17 cellular contexts compared by ENCODE assay signal in genomic region chr15:37709669-37710068, GRCh38.
DNase-seq lines count a peak whose midpoint lies in the region; TF ChIP-seq lines count a peak whose summit lies in the region.
"Had no signal": no experiment of that assay in that cellular context is flagged by ENCODE, and none has a peak within 500 bp of the region (broad histone marks: within the 10 kb centered on the region; RNA-seq: fewer than 3 reads in every experiment).

No MANE protein-coding gene starts in this region.

- no peaks in the 10 kb centered on the region for H3F3A ChIP-seq in SK-N-SH (replicated peaks; ENCODE audit: insufficient read depth)

- no peaks in the 10 kb centered on the region for H3K36me3 ChIP-seq in trophoblast cell (ENCODE audit: control insufficient read depth in 1 of 2, insufficient read depth in 2 of 2, low read length in 2 of 2)
- no peaks in the 10 kb centered on the region for H3K36me3 ChIP-seq in SK-N-SH (replicated peaks in 1 of 2; ENCODE audit: control insufficient read depth in 1 of 2, insufficient read depth in 2 of 2, low read length in 1 of 2)
- H3K36me3 ChIP-seq: BLaER1 had no signal

- no peak for TF ChIP-seq EP300 in SK-N-SH (IDR thresholded peaks at IDR 0.05; ENCODE audit: borderline replicate concordance in 1 of 2, low read depth in 1 of 2, low read length in 1 of 2)

- H4K8ac ChIP-seq in trophoblast cell (ENCODE audit: low read depth, low read length) = no peak overlapping the region

- CTCF ChIA-PET in SK-N-SH (lab: Yijun Ruan, JAX) = interaction anchor here (0.8 kb wide), 1 partner anchor 11 kb away, joined by 3 read pairs; no protein-coding TSS in a partner anchor

- WGBS in trophoblast cell (ENCODE audit: extremely low coverage, insufficient coverage, insufficient read length) = no CpG with 5 or more reads among the region's 1 CpG
- 85% methylated on average over 1 of the region's 1 CpG for WGBS in SK-N-SH (ENCODE audit: low lambda C conversion rate)

- H2AFZ ChIP-seq in trophoblast cell (ENCODE audit: insufficient read depth, low read length, poor library complexity) (no peak overlapping the region), SK-N-SH (ENCODE audit: low read depth) (no peak overlapping the region)

- no peak overlapping the region for H3K14ac ChIP-seq in trophoblast cell (ENCODE audit: low read length)

- no peak overlapping the region for H3K4me3 ChIP-seq in trophoblast cell (ENCODE audit: low read depth, low read length)
- H3K4me3 ChIP-seq in SK-N-SH (ENCODE audit: low read depth in 2 of 2, low read length in 1 of 2) = no peak overlapping the region
- H3K4me3 ChIP-seq: BLaER1 had no signal

- no peak overlapping the region for H4K12ac ChIP-seq in trophoblast cell (ENCODE audit: low read depth, low read length)

- no peak for TF ChIP-seq CTCF in SK-N-SH (IDR thresholded peaks at IDR 0.05)

- no peak overlapping the region for H2BK120ac ChIP-seq in trophoblast cell (ENCODE audit: insufficient read depth, low read length, poor library complexity)

- no peak overlapping the region for H2AK5ac ChIP-seq in trophoblast cell (ENCODE audit: low read length)

- H3K27ac ChIP-seq in trophoblast cell (ENCODE audit: low read depth, low read length) = no peak overlapping the region
- H3K27ac ChIP-seq in SK-N-SH (ENCODE audit: low read depth in 2 of 2, low read length in 1 of 2) = no peak overlapping the region
- H3K27ac ChIP-seq: BLaER1 had no signal

- DNase-seq in NCI-H510A treated with DMSO at 0.1 percent for 48 hours (lab: John Stamatoyannopoulos, UW) (peak; percentile 0), NCI-H510A (lab: John Stamatoyannopoulos, UW) (no peak), NCI-H1930 (lab: John Stamatoyannopoulos, UW) (peak; percentile 65 to 73), NCI-H774 (lab: John Stamatoyannopoulos, UW) (peak; percentile 40), trophoblast cell (no peak), UCSD-AML1 (lab: John Stamatoyannopoulos, UW; ENCODE audit: unreplicated experiment) (no peak), cerebellum (ENCODE audit: low spot score) (no peak), SK-N-SH (no peak)
- DNase-seq: 8988T; AML-193; CD8-positive, alpha-beta memory T cell; DMS79 treated with DMSO at 0.1 percent for 48 hours; EL; GOT3; H9 had no signal

- no peak overlapping the region for H4K91ac ChIP-seq in trophoblast cell (ENCODE audit: low read depth, low read length)

- H3K9me3 ChIP-seq in trophoblast cell (ENCODE audit: insufficient read depth, low read depth, low read length) (peaks cover 5% of the 10 kb centered on the region), SK-N-SH (no peaks in the 10 kb centered on the region)

- no peaks in the 10 kb centered on the region for H3K4me1 ChIP-seq in trophoblast cell (ENCODE audit: control insufficient read depth in 1 of 2, insufficient read depth in 2 of 2, low read length in 2 of 2)
- H3K4me1 ChIP-seq in SK-N-SH (ENCODE audit: control insufficient read depth in 1 of 2, insufficient read depth in 2 of 2, low read depth in 1 of 2, low read length in 1 of 2) = no peaks in the 10 kb centered on the region
- H3K4me1 ChIP-seq: BLaER1, Caco-2 had no signal

- H2BK12ac ChIP-seq in trophoblast cell (ENCODE audit: low read length) = no peak overlapping the region

- POLR2A ChIA-PET in SK-N-SH (lab: Yijun Ruan, JAX) = no interaction called here

- no peak overlapping the region for H2BK5ac ChIP-seq in trophoblast cell (ENCODE audit: low read depth, low read length, poor library complexity)

- H3K79me1 ChIP-seq in trophoblast cell (ENCODE audit: low read length) = no peaks in the 10 kb centered on the region

- no peak overlapping the region for H3K18ac ChIP-seq in trophoblast cell (ENCODE audit: low read length)

- H3K79me2 ChIP-seq in trophoblast cell (ENCODE audit: control insufficient read depth, insufficient read depth, low read length, poor library complexity) (no peaks in the 10 kb centered on the region), SK-N-SH (ENCODE audit: insufficient read depth) (no peaks in the 10 kb centered on the region)

- H4K20me1 ChIP-seq in SK-N-SH (ENCODE audit: insufficient read depth) = no peaks in the 10 kb centered on the region
- H4K20me1 ChIP-seq: BLaER1 had no signal

- H3K9ac ChIP-seq in trophoblast cell (ENCODE audit: low read length) = no peak overlapping the region
- no peak overlapping the region for H3K9ac ChIP-seq in SK-N-SH
- H3K9ac ChIP-seq: BLaER1 had no signal

- no peaks in the 10 kb centered on the region for H3K27me3 ChIP-seq in trophoblast cell (ENCODE audit: insufficient read depth, low read length)
- H3K27me3 ChIP-seq in SK-N-SH (ENCODE audit: insufficient read depth) = no peaks in the 10 kb centered on the region
- H3K27me3 ChIP-seq: BLaER1 had no signal

- peak overlapping the region; percentile 86 for H3K23ac ChIP-seq in trophoblast cell (ENCODE audit: low read length)

- H3K9me2 ChIP-seq in SK-N-SH = no peaks in the 10 kb centered on the region

- H3K4ac ChIP-seq in trophoblast cell (ENCODE audit: low read depth, low read length) = no peak overlapping the region

- no peak for TF ChIP-seq RAD21 in SK-N-SH (IDR thresholded peaks at IDR 0.05; ENCODE audit: low read length)

- H3K4me2 ChIP-seq in trophoblast cell (ENCODE audit: low read length) (no peak overlapping the region), SK-N-SH (no peak overlapping the region)
- H3K4me2 ChIP-seq: BLaER1 had no signal

TF ChIP-seq in SK-N-SH, 30 proteins besides CTCF, POLR2A, EP300 and RAD21 (continues in another document):
- TF ChIP-seq IRF3 (IDR thresholded peaks at IDR 0.05; ENCODE audit: low read depth, low read length) (no peak), FOXJ3 (CRISPR knock-in tag; IDR thresholded peaks at IDR 0.05) (no peak), REST (IDR thresholded peaks at IDR 0.05; ENCODE audit: low read depth, low read length) (no peak), FOSL2 (IDR thresholded peaks at IDR 0.05; ENCODE audit: borderline replicate concordance, low read depth) (no peak), ZBTB33 (IDR thresholded peaks at IDR 0.05; ENCODE audit: borderline replicate concordance, low read depth) (no peak), USF2 (IDR thresholded peaks at IDR 0.05; ENCODE audit: borderline replicate concordance, low read depth, low read length) (no peak)

Comparison
In these comparisons a context has a peak if more than half of its experiments do, and no peak if none do; other contexts are left out.
1. DNase-seq: peak in NCI-H510A treated with DMSO at 0.1 percent for 48 hours (single experiment), NCI-H1930 (2 of 2) and NCI-H774 (single experiment); none in NCI-H510A (single experiment), trophoblast cell (0 of 2), UCSD-AML1 (single experiment), cerebellum (single experiment) and SK-N-SH (single experiment).